ENCODE assay signal across 13 cellular contexts in the genomic region with DNA sequence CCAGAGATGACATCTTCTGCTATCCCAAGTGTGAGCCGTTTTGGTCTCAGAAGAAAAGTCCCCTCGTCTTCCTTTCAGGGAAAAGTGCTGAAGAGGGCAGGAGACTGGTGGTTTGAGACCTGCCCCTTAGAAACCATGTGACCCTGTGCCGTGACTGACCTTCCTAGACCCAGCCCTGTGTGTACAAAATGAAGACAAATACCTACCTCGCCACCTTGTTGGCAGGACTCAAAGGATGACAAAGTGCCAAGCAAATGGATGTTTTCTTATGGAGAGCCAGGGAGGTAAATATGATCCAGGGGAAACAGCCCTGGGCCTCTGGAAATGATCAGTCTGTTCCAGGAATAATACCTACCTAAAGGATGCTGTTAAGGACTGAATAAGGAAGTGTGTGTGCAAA.
"Had no signal": no experiment of that assay in that cellular context is flagged by ENCODE, and none has a peak within 500 bp of the region (broad histone marks: within the 10 kb centered on the region; RNA-seq: fewer than 3 reads in every experiment).

No MANE protein-coding gene starts in this region.

- DNase-seq: activated CD4-positive, alpha-beta memory T cell treated with anti-CD3 and anti-CD28 coated beads, Interleukin-2, amount 10 ng/mL, durations not matched to agents 7 days and 5 days; activated gamma-delta T cell; activated naive CD8-positive, alpha-beta T cell treated with anti-CD3 and anti-CD28 coated beads for 36 hours; activated T-cell treated with anti-CD3 and anti-CD28 coated beads, Interleukin-2, amount 50 U/mL, for 48 hours; endodermal cell; left cardiac atrium; right cardiac atrium; spleen; stimulated activated CD4-positive, alpha-beta T cell treated with anti-CD3 and anti-CD28 coated beads, Interleukin-1b, Interleukin-23, amount 100 ng/mL, for 48 hours; stimulated activated naive CD4-positive, alpha-beta T cell; T-helper 9 cell had no signal

- ATAC-seq: left cardiac atrium, right cardiac atrium had no signal

- H3K27ac Mint-ChIP-seq: activated CD4-positive, alpha-beta memory T cell treated with anti-CD3 and anti-CD28 coated beads, Interleukin-2, amount 10 ng/mL, durations not matched to agents 7 days and 5 days; activated naive CD8-positive, alpha-beta T cell treated with anti-CD3 and anti-CD28 coated beads for 36 hours; endodermal cell; mesothelial cell of epicardium had no signal

- H3K4me1 ChIP-seq: spleen had no signal

- H3K4me3 Mint-ChIP-seq: activated CD4-positive, alpha-beta memory T cell treated with anti-CD3 and anti-CD28 coated beads, Interleukin-2, amount 10 ng/mL, durations not matched to agents 7 days and 5 days; activated naive CD8-positive, alpha-beta T cell treated with anti-CD3 and anti-CD28 coated beads for 36 hours; endodermal cell; mesothelial cell of epicardium had no signal

- H3K4me3 ChIP-seq: esophagus muscularis mucosa, spleen had no signal

- H3K9me3 Mint-ChIP-seq: activated CD4-positive, alpha-beta memory T cell treated with anti-CD3 and anti-CD28 coated beads, Interleukin-2, amount 10 ng/mL, durations not matched to agents 7 days and 5 days; activated naive CD8-positive, alpha-beta T cell treated with anti-CD3 and anti-CD28 coated beads for 36 hours; endodermal cell; mesothelial cell of epicardium had no signal

- H3K9me3 ChIP-seq: esophagus muscularis mucosa, spleen had no signal

- H3K36me3 Mint-ChIP-seq: activated naive CD8-positive, alpha-beta T cell treated with anti-CD3 and anti-CD28 coated beads for 36 hours had no signal

- H3K27me3 ChIP-seq: esophagus muscularis mucosa, spleen had no signal

- H3K27me3 Mint-ChIP-seq: activated naive CD8-positive, alpha-beta T cell treated with anti-CD3 and anti-CD28 coated beads for 36 hours had no signal
